In genomic region chr6:15464211-15464725, GRCh38 we compare ENCODE assay signal across 8 cellular contexts.
DNase-seq lines count a peak whose midpoint lies in the region; ATAC-seq and TF ChIP-seq lines count a peak whose summit lies in the region.

No MANE protein-coding gene starts in this region.

- H3K4me3 ChIP-seq in fibroblast of pulmonary artery (replicated peaks; ENCODE audit: low read depth, low read length) = no peak overlapping the region

- ATAC-seq in GM18520 (IDR thresholded peaks at IDR 0.05; ENCODE audit: unreplicated experiment) (no peak), HG03469 (IDR thresholded peaks at IDR 0.05; ENCODE audit: unreplicated experiment) (no peak), HG03342 (IDR thresholded peaks at IDR 0.05; ENCODE audit: unreplicated experiment) (no peak)

- peak; percentile 82 for TF ChIP-seq CTCF in GM12873 (IDR thresholded peaks at IDR 0.05; ENCODE audit: insufficient read depth, low read depth, low read length, missing control alignments)
- peak; percentile 58 for TF ChIP-seq CTCF in fibroblast of pulmonary artery (IDR thresholded peaks at IDR 0.05; ENCODE audit: low read length, missing control alignments)

- DNase-seq in NCI-H146 treated with DMSO at 0.1 percent for 48 hours (lab: John Stamatoyannopoulos, UW; ENCODE audit: unreplicated experiment) (peak; percentile 2), fibroblast of pulmonary artery (ENCODE audit: low read depth) (no peak)
- DNase-seq in activated CD8-positive, alpha-beta memory T cell treated with anti-CD3 and anti-CD28 coated beads, Interleukin-2, amount 50 U/mL, for 4 hours = peak; percentile 60
- peak; percentile 55 for DNase-seq in stimulated activated CD4-positive, alpha-beta T cell treated with anti-CD3 and anti-CD28 coated beads, Interleukin-1b, Interleukin-23, amount 100 ng/mL, for 48 hours
